Comparison of ENCODE assay signal across 7 cellular contexts in the genomic region with DNA sequence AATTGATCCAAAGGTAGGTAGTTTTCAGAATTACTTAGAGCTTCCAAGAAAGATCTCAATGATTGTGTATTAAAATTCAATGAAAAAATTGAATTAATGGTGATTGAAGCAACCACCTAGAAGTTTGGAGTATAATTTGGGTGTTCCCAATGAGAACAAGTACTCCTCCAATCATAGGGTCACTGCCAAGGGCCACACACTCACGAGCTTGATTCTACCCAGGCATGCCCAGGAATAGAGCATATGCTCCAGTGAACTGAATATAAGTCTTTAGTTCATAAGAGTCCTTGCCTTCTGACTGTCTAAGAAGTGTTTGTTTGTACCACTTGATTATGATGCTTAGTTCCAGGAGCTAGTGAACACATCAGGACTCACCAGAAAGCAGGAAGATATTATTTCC.
"Had no signal": no experiment of that assay in that cellular context is flagged by ENCODE, and none has a peak within 500 bp of the region (broad histone marks: within the 10 kb centered on the region; RNA-seq: fewer than 3 reads in every experiment).

No MANE protein-coding gene starts in this region.

- ATAC-seq: K562 had no signal

- DNase-seq: GM23248, GOT3, H7, IMR-90, KG1 had no signal

- H3K27ac ChIP-seq: GM23248 had no signal

- H3K9me3 ChIP-seq: HAP-1 had no signal

- H3K36me3 ChIP-seq: HAP-1 had no signal

- H3K4me3 ChIP-seq: GM23248, HAP-1, K562 had no signal
